Comparison of ENCODE assay signal across 12 cellular contexts in the genomic region with DNA sequence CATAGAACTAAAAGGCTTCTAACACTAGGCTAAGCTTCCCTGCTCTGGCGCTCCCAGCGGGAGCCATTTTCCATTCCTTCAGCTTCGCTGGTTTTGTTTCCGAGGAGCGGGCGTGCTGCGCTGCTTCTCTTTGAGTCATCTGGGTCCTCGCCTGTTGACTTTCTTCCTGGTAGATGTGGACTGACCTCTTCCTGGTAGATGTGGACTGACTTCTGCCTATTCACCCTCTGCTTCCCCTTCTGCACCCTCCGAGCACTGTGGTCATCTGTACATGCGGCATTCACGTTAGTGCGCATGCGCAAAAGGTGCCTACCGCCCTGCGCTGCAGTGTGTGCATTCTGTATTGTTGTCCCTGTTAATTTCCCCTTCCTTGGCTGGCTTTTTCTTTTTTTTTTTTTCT. TPM values are rescaled to one million over a fixed set of nuclear protein-coding genes. Genes with fewer than 3 reads are reported as not detected.
A peak's percentile ranks its signal among the peaks of the same experiment; 100 is the strongest.
DNase-seq lines count a peak whose midpoint lies in the region; ATAC-seq and TF ChIP-seq lines count a peak whose summit lies in the region.
"Had no signal": no experiment of that assay in that cellular context is flagged by ENCODE, and none has a peak within 500 bp of the region (broad histone marks: within the 10 kb centered on the region; RNA-seq: fewer than 3 reads in every experiment).

No MANE protein-coding gene starts in this region.

- H3K4me1 ChIP-seq in right atrium auricular region (peaks cover 0 to 40% of the 10 kb centered on the region in 2 donors), hepatocyte (ENCODE audit: insufficient read depth) (peaks cover 16% of the 10 kb centered on the region)

- H3K36me3 Mint-ChIP-seq in T-cell: peaks cover 19% of the 10 kb centered on the region

- DNase-seq in CD1c-positive myeloid dendritic cell (ENCODE audit: extremely low spot score): peak; percentile 94
- DNase-seq in T-cell: peak in 6 of 34 experiments; percentile 3 to 55 (median 18)
- peak; percentile 81 for DNase-seq in right atrium auricular region (ENCODE audit: low spot score)
- DNase-seq in posterior cingulate gyrus: peak in 9 of 10 donors; percentile 15 to 90 (median 41)
- DNase-seq in NK-92 (lab: John Stamatoyannopoulos, UW; ENCODE audit: unreplicated experiment): no peak
- DNase-seq in WERI-Rb-1: no peak
- no peak for DNase-seq in hepatocyte (ENCODE audit: low spot score)
- DNase-seq: NCI-H774 had no signal

- WGBS in hepatocyte (ENCODE audit: low lambda C conversion rate, missing lambda C conversion rate): 95% methylated on average over 15 of the region's 15 CpGs

- TF ChIP-seq CTCF in right atrium auricular region (IDR thresholded peaks at IDR 0.05) (no peak), WERI-Rb-1 (IDR thresholded peaks at IDR 0.05; ENCODE audit: low read depth, low read length) (no peak), hepatocyte (IDR thresholded peaks at IDR 0.05; ENCODE audit: poor library complexity) (no peak)

- H3K4me3 ChIP-seq in right atrium auricular region (no peak overlapping the region), WERI-Rb-1 (ENCODE audit: low read depth, low read length) (no peak overlapping the region), hepatocyte (no peak overlapping the region)

- H4K20me1 ChIP-seq in hepatocyte (ENCODE audit: insufficient read depth, poor library complexity, severe bottlenecking): no peaks in the 10 kb centered on the region

- H3K9me3 ChIP-seq in right atrium auricular region (no peaks in the 10 kb centered on the region), WERI-Rb-1 (ENCODE audit: severe bottlenecking) (no peaks in the 10 kb centered on the region), hepatocyte (ENCODE audit: low read depth) (no peaks in the 10 kb centered on the region)

- H3K79me2 ChIP-seq in hepatocyte: no peaks in the 10 kb centered on the region

- H3K27me3 ChIP-seq in right atrium auricular region: no peaks in the 10 kb centered on the region
- no peaks in the 10 kb centered on the region for H3K27me3 ChIP-seq in WERI-Rb-1 (ENCODE audit: insufficient read depth, low read depth, severe bottlenecking)
- no peaks in the 10 kb centered on the region for H3K27me3 ChIP-seq in hepatocyte

- H3K36me3 ChIP-seq in right atrium auricular region: peaks cover 5% of the 10 kb centered on the region
- peaks cover 24% of the 10 kb centered on the region for H3K36me3 ChIP-seq in WERI-Rb-1
- H3K36me3 ChIP-seq in hepatocyte (replicated peaks; ENCODE audit: insufficient read depth, low read depth): no peaks in the 10 kb centered on the region

- H3K4me1 Mint-ChIP-seq in T-cell: peaks cover 30 to 37% (median 35%) of the 10 kb centered on the region in 3 donors

- H2AFZ ChIP-seq in hepatocyte: no peak overlapping the region

- H3K27ac ChIP-seq in right atrium auricular region: peak overlapping the region; percentile 71 to 77
- no peak overlapping the region for H3K27ac ChIP-seq in WERI-Rb-1
- H3K27ac ChIP-seq in hepatocyte: no peak overlapping the region
- H3K27ac ChIP-seq: VCaP had no signal

- POLR2A ChIA-PET in T-cell (lab: Charles Lee): no interaction called here

- H3K27ac Mint-ChIP-seq in T-cell: peak overlapping the region; percentile 87 to 90

- no peaks in the 10 kb centered on the region for H3K9me3 Mint-ChIP-seq in T-cell
- H3K9me3 Mint-ChIP-seq: activated naive CD4-positive, alpha-beta T cell treated with anti-CD3 and anti-CD28 coated beads, Interleukin-2, amount 50 U/mL, for 72 hours; IgD-negative memory B cell had no signal

- no peaks in the 10 kb centered on the region for H3K27me3 Mint-ChIP-seq in T-cell
- H3K27me3 Mint-ChIP-seq: IgD-negative memory B cell had no signal

- H3K9me2 ChIP-seq in hepatocyte (replicated peaks; ENCODE audit: insufficient read depth): no peaks in the 10 kb centered on the region

- intact Hi-C loops in posterior cingulate gyrus (cut with DNase I): no loop called here

- no peak overlapping the region for H3K4me3 Mint-ChIP-seq in T-cell
- H3K4me3 Mint-ChIP-seq: IgD-negative memory B cell had no signal

- ATAC-seq in T-cell (replicated peaks in 1 of 4): no peak
- ATAC-seq in HG02840 (IDR thresholded peaks at IDR 0.05; ENCODE audit: low FRiP score, unreplicated experiment): no peak
- ATAC-seq: activated naive CD4-positive, alpha-beta T cell treated with anti-CD3 and anti-CD28 coated beads, Interleukin-2, amount 50 U/mL, for 72 hours had no signal

- CTCF ChIA-PET in T-cell (lab: Charles Lee): interaction anchor here in 1 of 2 donors (0.6 kb wide), 1 partner anchor 28 kb away, joined by 3 read pairs; no protein-coding TSS in a partner anchor

- no peak overlapping the region for H3K4me2 ChIP-seq in hepatocyte

RNA-seq across cellular contexts. Expression of a gene that starts 40.8 kb away (rescaled TPM):
- total RNA-seq in T-cell (10 to 100 TPM; 36.9 to 71.6 (median 46.2) TPM), right atrium auricular region (10 to 100 TPM; 48.2 to 54.0 TPM), hepatocyte (35.3 and 52.9 TPM in 2 replicates)
- polyA plus RNA-seq in hepatocyte: 70.8 and 71.4 TPM in 2 replicates

Comparison
In these comparisons a context has a peak if more than half of its experiments do, and no peak if none do; other contexts are left out.
1. DNase-seq: peak in CD1c-positive myeloid dendritic cell (single experiment), right atrium auricular region (single experiment) and posterior cingulate gyrus (9 of 10); none in NK-92 (single experiment), WERI-Rb-1 (single experiment) and hepatocyte (single experiment).
2. H3K27ac ChIP-seq: peak in right atrium auricular region (2 of 2); none in WERI-Rb-1 (single experiment) and hepatocyte (single experiment).